Comparison of ENCODE assay signal across 14 cellular contexts in the genomic region with DNA sequence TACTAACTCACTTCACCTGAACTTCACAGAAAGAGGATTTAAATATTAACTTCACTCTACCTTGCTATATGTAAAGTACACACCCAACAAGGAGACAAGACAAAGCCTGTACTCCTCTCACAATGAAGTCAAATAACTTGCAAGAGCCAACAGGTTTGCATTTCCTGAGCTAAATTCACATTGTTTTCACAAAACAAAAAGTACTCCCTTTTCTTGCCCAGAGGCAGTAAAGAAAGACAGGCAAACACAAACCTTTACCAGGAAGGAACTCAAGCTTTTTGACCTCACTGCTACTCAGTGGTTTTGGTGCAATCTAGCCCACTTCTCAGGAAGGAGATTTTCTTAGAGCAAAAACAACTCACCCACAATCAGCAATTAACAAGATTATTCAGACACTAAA. TPM values are rescaled to one million over a fixed set of nuclear protein-coding genes. Genes with fewer than 3 reads are reported as not detected.
DNase-seq lines count a peak whose midpoint lies in the region; ATAC-seq and TF ChIP-seq lines count a peak whose summit lies in the region.
"Had no signal": no experiment of that assay in that cellular context is flagged by ENCODE, and none has a peak within 500 bp of the region (broad histone marks: within the 10 kb centered on the region; RNA-seq: fewer than 3 reads in every experiment).

No MANE protein-coding gene starts in this region.

- peaks cover 5% of the 10 kb centered on the region for H3F3A ChIP-seq in SK-N-SH (replicated peaks; ENCODE audit: insufficient read depth)

- no peaks in the 10 kb centered on the region for H3K27me3 Mint-ChIP-seq in naive thymus-derived CD8-positive, alpha-beta T cell
- H3K27me3 Mint-ChIP-seq: brain had no signal

- H3K9me3 ChIP-seq in mammary epithelial cell (replicated peaks; ENCODE audit: insufficient read depth, low read length) (no peaks in the 10 kb centered on the region), SK-N-SH (no peaks in the 10 kb centered on the region), HAP-1 (no peaks in the 10 kb centered on the region)
- H3K9me3 ChIP-seq: testis had no signal

- TF ChIP-seq RAD21 in SK-N-SH (IDR thresholded peaks at IDR 0.05; ENCODE audit: low read length), result no peak

- H3K36me3 ChIP-seq in mammary epithelial cell (ENCODE audit: insufficient read depth, low read length), result no peaks in the 10 kb centered on the region
- no peaks in the 10 kb centered on the region for H3K36me3 ChIP-seq in SK-N-SH (replicated peaks in 1 of 2; ENCODE audit: control insufficient read depth in 1 of 2, insufficient read depth in 2 of 2, low read length in 1 of 2)
- no peaks in the 10 kb centered on the region for H3K36me3 ChIP-seq in HAP-1 (replicated peaks)

- TF ChIP-seq CTCF in GM12865 (IDR thresholded peaks at IDR 0.05; ENCODE audit: insufficient read depth, low read depth, low read length, missing control alignments) (no peak), mammary epithelial cell (conservative IDR thresholded peaks at IDR 0.05 in 1 of 2, IDR thresholded peaks at IDR 0.05 in 1 of 2; ENCODE audit: extremely low read depth in 1 of 2, insufficient read depth in 1 of 2, low read depth in 1 of 2, low read length in 2 of 2) (no peak), SK-N-SH (IDR thresholded peaks at IDR 0.05) (no peak)

- ATAC-seq in naive thymus-derived CD8-positive, alpha-beta T cell, result no peak
- ATAC-seq in GM19452 (IDR thresholded peaks at IDR 0.05; ENCODE audit: unreplicated experiment), result no peak
- ATAC-seq: sciatic nerve had no signal

- peak overlapping the region in 3 of 10 donors; percentile 12 to 46 (median 41) for H3K4me3 Mint-ChIP-seq in naive thymus-derived CD8-positive, alpha-beta T cell
- H3K4me3 Mint-ChIP-seq: brain had no signal

- H3K4me2 ChIP-seq in mammary epithelial cell (ENCODE audit: insufficient read depth, low read depth, low read length) (peak overlapping the region; percentile 88), SK-N-SH (no peak overlapping the region)

- H4K20me1 ChIP-seq in mammary epithelial cell (ENCODE audit: insufficient read depth, low read length) (no peaks in the 10 kb centered on the region), SK-N-SH (ENCODE audit: insufficient read depth) (no peaks in the 10 kb centered on the region)

- no TSS peak for BruUV-seq in mammary epithelial cell (replicated peaks; lab: Mats Ljungman, UMichigan)

- peaks cover 10 to 45% (median 19%) of the 10 kb centered on the region in 4 donors for H3K4me1 Mint-ChIP-seq in naive thymus-derived CD8-positive, alpha-beta T cell

- peaks cover 56% of the 10 kb centered on the region for H3K79me2 ChIP-seq in mammary epithelial cell (ENCODE audit: insufficient read depth, low read length)
- H3K79me2 ChIP-seq in SK-N-SH (ENCODE audit: insufficient read depth), result peaks cover 49% of the 10 kb centered on the region

- H3K36me3 Mint-ChIP-seq in naive thymus-derived CD8-positive, alpha-beta T cell, result peaks cover 0 to 4% (median 2%) of the 10 kb centered on the region in 3 donors

- H3K9me3 Mint-ChIP-seq in naive thymus-derived CD8-positive, alpha-beta T cell, result no peaks in the 10 kb centered on the region

- H3K9me2 ChIP-seq in SK-N-SH, result no peaks in the 10 kb centered on the region

- H2AFZ ChIP-seq in mammary epithelial cell (ENCODE audit: low read depth, low read length) (peak overlapping the region; percentile 77), SK-N-SH (ENCODE audit: low read depth) (no peak overlapping the region)

- CTCF ChIA-PET in mammary epithelial cell (lab: Charles Lee; ENCODE audit: low non-redundant PET) (no interaction called here), SK-N-SH (lab: Yijun Ruan, JAX) (interaction anchor here (0.8 to 1.9 kb wide), 4 partner anchors 10 to 402 kb away, joined by 3 to 8 read pairs (median 4); no protein-coding TSS in a partner anchor)

- TF ChIP-seq EP300 in SK-N-SH (IDR thresholded peaks at IDR 0.05; ENCODE audit: borderline replicate concordance in 1 of 2, low read depth in 1 of 2, low read length in 1 of 2), result no peak

- intact Hi-C loops in mammary epithelial cell (cut with micrococcal nuclease), result no loop called here

- POLR2A ChIA-PET in naive thymus-derived CD8-positive, alpha-beta T cell (lab: Charles Lee), result no interaction called here
- POLR2A ChIA-PET in SK-N-SH (lab: Yijun Ruan, JAX), result no interaction called here

- H3K27me3 ChIP-seq in mammary epithelial cell (ENCODE audit: insufficient read depth, low read length), result no peaks in the 10 kb centered on the region
- H3K27me3 ChIP-seq in SK-N-SH (ENCODE audit: insufficient read depth), result no peaks in the 10 kb centered on the region
- H3K27me3 ChIP-seq in HAP-1 (ENCODE audit: low read depth), result no peaks in the 10 kb centered on the region
- H3K27me3 ChIP-seq: testis had no signal

- in situ Hi-C loops in KBM-7 (cut with MboI; ENCODE audit: low pct_unique_long_range_greater_than_20kb, low sequenced_read_pairs), result no loop called here
- in situ Hi-C loops in mammary epithelial cell (cut with MboI; ENCODE audit: low sequenced_read_pairs in 2 of 2), result no loop called here
- in situ Hi-C loops in HAP-1 (cut with MboI; ENCODE audit: low sequenced_read_pairs), result no loop called here

- H3K27ac ChIP-seq in mammary epithelial cell (ENCODE audit: insufficient read depth, low read depth, low read length), result peak overlapping the region; percentile 79
- H3K27ac ChIP-seq in SK-N-SH (ENCODE audit: low read depth in 2 of 2, low read length in 1 of 2), result no peak overlapping the region
- H3K27ac ChIP-seq: testis had no signal

- H3K4me1 ChIP-seq in mammary epithelial cell (ENCODE audit: insufficient read depth, low read length) (peaks cover 18% of the 10 kb centered on the region), SK-N-SH (ENCODE audit: control insufficient read depth in 1 of 2, insufficient read depth in 2 of 2, low read depth in 1 of 2, low read length in 1 of 2) (peaks cover 0 to 4% of the 10 kb centered on the region in 2 experiments; a peak in 1 of 4 replicates), HAP-1 (peaks cover 11% of the 10 kb centered on the region)
- H3K4me1 ChIP-seq: testis had no signal

- H3K4me3 ChIP-seq in GM12865 (ENCODE audit: low read depth, low read length) (no peak overlapping the region), mammary epithelial cell (replicated peaks in 1 of 3; ENCODE audit: insufficient read depth in 1 of 3, low read depth in 2 of 3, low read length in 3 of 3) (peak overlapping the region in 1 of 3 experiments; percentile 28), SK-N-SH (ENCODE audit: low read depth in 2 of 2, low read length in 1 of 2) (no peak overlapping the region), HAP-1 (no peak overlapping the region)
- H3K4me3 ChIP-seq: testis had no signal

- dilution Hi-C loops in mammary epithelial cell (cut with HindIII; ENCODE audit: low sequenced_read_pairs), result loop anchor here (5.0 kb wide), 1 partner anchor 47 kb away; no protein-coding TSS in a partner anchor

- H3K27ac Mint-ChIP-seq in naive thymus-derived CD8-positive, alpha-beta T cell, result peak overlapping the region in 6 of 10 donors; percentile 10 to 68 (median 52)

- peak; percentile 38 for DNase-seq in GM12865 (ENCODE audit: low read depth)
- DNase-seq in KBM-7, result peak; percentile 25
- peak; percentile 80 for DNase-seq in mammary epithelial cell
- DNase-seq in naive thymus-derived CD8-positive, alpha-beta T cell, result no peak
- DNase-seq in SK-N-SH, result no peak
- DNase-seq in HAP-1 (ENCODE audit: low spot score in 2 of 2), result no peak
- DNase-seq: DMS 273 treated with DMSO at 0.1 percent for 48 hours, erythroblast, MV-4-11, Right ventricle myocardium superior, testis had no signal

- H3K9ac ChIP-seq in mammary epithelial cell (ENCODE audit: insufficient read depth, low read length) (peak overlapping the region; percentile 59), SK-N-SH (no peak overlapping the region)

TF ChIP-seq in SK-N-SH, 30 proteins besides CTCF, POLR2A, EP300 and RAD21:
- TF ChIP-seq SMC3 (IDR thresholded peaks at IDR 0.05; ENCODE audit: low read depth, low read length), result no peak
- TF ChIP-seq, protein P1, sequence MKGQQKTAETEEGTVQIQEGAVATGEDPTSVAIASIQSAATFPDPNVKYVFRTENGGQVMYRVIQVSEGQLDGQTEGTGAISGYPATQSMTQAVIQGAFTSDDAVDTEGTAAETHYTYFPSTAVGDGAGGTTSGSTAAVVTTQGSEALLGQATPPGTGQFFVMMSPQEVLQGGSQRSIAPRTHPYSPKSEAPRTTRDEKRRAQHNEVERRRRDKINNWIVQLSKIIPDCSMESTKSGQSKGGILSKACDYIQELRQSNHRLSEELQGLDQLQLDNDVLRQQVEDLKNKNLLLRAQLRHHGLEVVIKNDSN (IDR thresholded peaks at IDR 0.05; ENCODE audit: borderline replicate concordance, low read depth), result no peak
- no peak for TF ChIP-seq TCF12 (IDR thresholded peaks at IDR 0.05)
- no peak for TF ChIP-seq EZH2phosphoT487 (IDR thresholded peaks at IDR 0.05; ENCODE audit: borderline replicate concordance, low read depth)
- TF ChIP-seq GATA2 (CRISPR knock-in tag; IDR thresholded peaks at IDR 0.05), result no peak

RNA-seq across cellular contexts. Expression of a gene that starts 15.7 kb away (rescaled TPM):
- total RNA-seq in mammary epithelial cell, result 10 to 100 TPM; 30.3 to 31.7 TPM
- polyA plus RNA-seq in mammary epithelial cell, result 29.4 TPM
- 122 TPM for polyA minus RNA-seq in mammary epithelial cell
- total RNA-seq in naive thymus-derived CD8-positive, alpha-beta T cell, result 10 to 100 TPM; 21.6 to 22.0 TPM
- 10 to 100 TPM; 13.7 to 69.1 (median 23.8) TPM for polyA plus RNA-seq in naive thymus-derived CD8-positive, alpha-beta T cell
- polyA plus RNA-seq in SK-N-SH (2012; rRNA removed), result 18.3 and 20.0 TPM in 2 replicates
- 16.0 and 20.8 TPM in 2 replicates for polyA plus RNA-seq in SK-N-SH (2012; cell fraction: cytosol; rRNA removed)
- 22.6 and 45.7 TPM in 2 replicates for polyA plus RNA-seq in SK-N-SH (2012; cell fraction: nucleus; rRNA removed)

RNA-seq across cellular contexts. Expression of a gene that starts 44.9 kb away (rescaled TPM):
- total RNA-seq in mammary epithelial cell, result not detected
- polyA plus RNA-seq in mammary epithelial cell, result not detected
- polyA minus RNA-seq in mammary epithelial cell, result not detected
- total RNA-seq in naive thymus-derived CD8-positive, alpha-beta T cell, result not detected
- not detected for polyA plus RNA-seq in naive thymus-derived CD8-positive, alpha-beta T cell
- polyA plus RNA-seq in SK-N-SH (2012; rRNA removed), result not detected in 2 replicates
- not detected in 2 replicates for polyA plus RNA-seq in SK-N-SH (2012; cell fraction: cytosol; rRNA removed)
- not detected in 2 replicates for polyA plus RNA-seq in SK-N-SH (2012; cell fraction: nucleus; rRNA removed)
- total RNA-seq: Right ventricle myocardium superior, sciatic nerve had no signal

Comparison
In these comparisons a context has a peak if more than half of its experiments do, and no peak if none do; other contexts are left out.
1. DNase-seq: peak in GM12865 (single experiment), KBM-7 (single experiment) and mammary epithelial cell (single experiment); none in naive thymus-derived CD8-positive, alpha-beta T cell (0 of 10), SK-N-SH (single experiment) and HAP-1 (0 of 2).